ENCODE assay signal across 9 cellular contexts in genomic region chr16:11349599-11350276, GRCh38. TPM values are rescaled to one million over a fixed set of nuclear protein-coding genes. Genes with fewer than 3 reads are reported as not detected.
DNase-seq lines count a peak whose midpoint lies in the region; ATAC-seq and TF ChIP-seq lines count a peak whose summit lies in the region.
"Had no signal": no experiment of that assay in that cellular context is flagged by ENCODE, and none has a peak within 500 bp of the region (broad histone marks: within the 10 kb centered on the region; RNA-seq: fewer than 3 reads in every experiment).

No MANE protein-coding gene starts in this region.

- H3K36me3 ChIP-seq in PC-3 (ENCODE audit: low read depth, low read length) = peaks cover 5% of the 10 kb centered on the region

- H3K4me3 ChIP-seq in PC-3 (ENCODE audit: low read length) (peak overlapping the region; percentile 43; the same call in 1 of the 2 replicates), foreskin fibroblast (ENCODE audit: low read depth in 1 of 2, low read length in 2 of 2) (no peak overlapping the region)

- TF ChIP-seq CTCF in PC-3 (conservative IDR thresholded peaks at IDR 0.05; ENCODE audit: low read depth, low read length) = no peak
- no peak for TF ChIP-seq CTCF in foreskin fibroblast (IDR thresholded peaks at IDR 0.05; ENCODE audit: low read depth, low read length)

- H3K4me1 ChIP-seq in PC-3 (ENCODE audit: insufficient read depth, low read length) = peaks cover 60% of the 10 kb centered on the region

- intact Hi-C loops in PC-3 (cut with micrococcal nuclease) = no loop called here

- H3K79me2 ChIP-seq in PC-3 (ENCODE audit: low read length) = peaks cover 51% of the 10 kb centered on the region

- peak; percentile 39 for ATAC-seq in PC-3
- no peak for ATAC-seq in HG02678 (IDR thresholded peaks at IDR 0.05; ENCODE audit: unreplicated experiment)
- ATAC-seq in HG03025 (IDR thresholded peaks at IDR 0.05; ENCODE audit: low FRiP score, unreplicated experiment) = no peak

- no peaks in the 10 kb centered on the region for H3F3A ChIP-seq in PC-3 (ENCODE audit: low read length, unreplicated experiment)

- H3K9me3 ChIP-seq in PC-3 (ENCODE audit: low read length) = no peaks in the 10 kb centered on the region

- 0 out of 2 replicates have a peak overlapping the region, but pooled peaks have one; percentile 38 for H2AFZ ChIP-seq in PC-3 (ENCODE audit: low read length)

- no peaks in the 10 kb centered on the region for H3K9me2 ChIP-seq in PC-3 (replicated peaks; ENCODE audit: low read length)

- CTCF ChIA-PET in PC-3 (lab: Charles Lee) = interaction anchor here (0.6 kb wide), 1 partner anchor 204 kb away, joined by 3 read pairs; no protein-coding TSS in a partner anchor

- H3K9ac ChIP-seq in PC-3 (ENCODE audit: low read length) = peak overlapping the region; percentile 80

- POLR2A ChIA-PET in PC-3 (lab: Charles Lee; ENCODE audit: unreplicated experiment) = no interaction called here

- peak overlapping the region; percentile 99 for H3K27ac ChIP-seq in PC-3 (ENCODE audit: low read length)

- DNase-seq in DMS79 treated with DMSO at 0.1 percent for 48 hours (lab: John Stamatoyannopoulos, UW) (peak; percentile 80), PC-3 (peak; percentile 75), foreskin fibroblast (peak; percentile 79 to 86), pons (ENCODE audit: low spot score) (peak; percentile 83), GOT3 (lab: John Stamatoyannopoulos, UW) (no peak), iPS-NIHi7 (ENCODE audit: extremely low spot score) (no peak)
- DNase-seq: NCI-H1694 had no signal

- no peaks in the 10 kb centered on the region for H4K20me1 ChIP-seq in PC-3 (ENCODE audit: low read length)

- BruUV-seq in PC-3 (replicated peaks; lab: Mats Ljungman, UMichigan) = no TSS peak

- peak overlapping the region; percentile 81 for H3K4me2 ChIP-seq in PC-3 (ENCODE audit: low read length)

- no peaks in the 10 kb centered on the region for H3K27me3 ChIP-seq in PC-3 (ENCODE audit: low read length)

RNA-seq across cellular contexts. Expression of gene RMI2, which starts 4.5 kb away (rescaled TPM):
- total RNA-seq in PC-3 (2014; rRNA removed) = 10.2 and 10.9 TPM in 2 replicates

Comparison
In these comparisons a context has a peak if more than half of its experiments do, and no peak if none do; other contexts are left out.
1. DNase-seq: peak in DMS79 treated with DMSO at 0.1 percent for 48 hours (single experiment), PC-3 (single experiment), foreskin fibroblast (2 of 2) and pons (single experiment); none in GOT3 (single experiment) and iPS-NIHi7 (single experiment).